21 cellular contexts compared by ENCODE assay signal in genomic region chr9:127032256-127032655, GRCh38.
"Had no signal": no experiment of that assay in that cellular context is flagged by ENCODE, and none has a peak within 500 bp of the region (broad histone marks: within the 10 kb centered on the region; RNA-seq: fewer than 3 reads in every experiment).

No MANE protein-coding gene starts in this region.

- H3K4me1 ChIP-seq: SJSA1 had no signal

- ATAC-seq: HepG2 had no signal

- H3K27me3 ChIP-seq: SJSA1 had no signal

- H3K9me3 ChIP-seq: SJSA1 had no signal

- H3K27ac ChIP-seq: SJSA1, SK-N-MC had no signal

- DNase-seq: IMR-90, Kasumi-1, KG1, MM.1S, NCI-H1092 treated with DMSO at 0.1 percent for 48 hours, NCI-H1417, NCI-H1436 treated with DMSO at 0.1 percent for 48 hours, NCI-H1694, NCI-H187 treated with DMSO at 0.1 percent for 48 hours, NCI-H2081, NCI-H2107, NCI-H2227 treated with DMSO at 0.1 percent for 48 hours, NCI-H524, NCI-H526 treated with DMSO at 0.1 percent for 48 hours, NCI-H774, Right ventricle myocardium superior, RPMI8226, SIG-M5 had no signal

- H3K36me3 ChIP-seq: SJSA1 had no signal

- H3K4me3 ChIP-seq: SJSA1, SK-N-MC had no signal
